Comparison of ENCODE assay signal across 10 cellular contexts in genomic region chr5:78547731-78548189, GRCh38.
DNase-seq lines count a peak whose midpoint lies in the region; ATAC-seq and TF ChIP-seq lines count a peak whose summit lies in the region.
"Had no signal": no experiment of that assay in that cellular context is flagged by ENCODE, and none has a peak within 500 bp of the region (broad histone marks: within the 10 kb centered on the region; RNA-seq: fewer than 3 reads in every experiment).

No MANE protein-coding gene starts in this region.

- TF ChIP-seq CTCF in HFF-Myc (IDR thresholded peaks at IDR 0.05; ENCODE audit: low read depth, low read length, missing control alignments) (no peak), cardiac fibroblast (IDR thresholded peaks at IDR 0.05; ENCODE audit: low read depth, low read length) (no peak)

- DNase-seq in HFF-Myc (ENCODE audit: extremely low read depth, low read depth) (peak; percentile 48), cardiac fibroblast (ENCODE audit: low read depth in 2 of 2) (peak; percentile 99 to 100), left colon (peak; percentile 49 to 69), NCI-H2081 (lab: John Stamatoyannopoulos, UW) (no peak)
- DNase-seq: activated naive CD8-positive, alpha-beta T cell treated with anti-CD3 and anti-CD28 coated beads, Interleukin-2, amount 10 ng/mL, durations not matched to agents 7 days and 5 days; NCI-H1092 treated with DMSO at 0.1 percent for 48 hours had no signal

- peak overlapping the region; percentile 54 for H3K27ac ChIP-seq in temporal lobe (ENCODE audit: low read depth, low read length)

- H3K4me3 ChIP-seq in HFF-Myc (replicated peaks; ENCODE audit: low read depth, low read length) (no peak overlapping the region), cardiac fibroblast (replicated peaks in 1 of 2; ENCODE audit: low read depth in 2 of 2, low read length in 2 of 2) (no peak overlapping the region)

- intact Hi-C loops in left colon (cut with DNase I, micrococcal nuclease), result loop anchor here in 1 of 2 donors (10.0 kb wide), 1 partner anchor 417 kb away; no protein-coding TSS in a partner anchor

- ATAC-seq in left colon (no peak), GM19467 (IDR thresholded peaks at IDR 0.05; ENCODE audit: unreplicated experiment) (no peak), GM18873 (IDR thresholded peaks at IDR 0.05; ENCODE audit: low FRiP score, unreplicated experiment) (no peak), HG02678 (IDR thresholded peaks at IDR 0.05; ENCODE audit: unreplicated experiment) (no peak)

Comparison
In these comparisons a context has a peak if more than half of its experiments do, and no peak if none do; other contexts are left out.
1. DNase-seq: peak in HFF-Myc (single experiment), cardiac fibroblast (2 of 2) and left colon (2 of 2); none in NCI-H2081 (0 of 2).